In genomic region chr20:35304956-35305355, GRCh38 we compare ENCODE assay signal across 1 cellular context.
TF ChIP-seq lines count a peak whose summit lies in the region.

No MANE protein-coding gene starts in this region.

TF ChIP-seq in A549, 52 proteins besides CTCF, POLR2A, EP300 and RAD21 (continued from another document):
- no peak for TF ChIP-seq ATOH8 (CRISPR knock-in tag; IDR thresholded peaks at IDR 0.05; ENCODE audit: low read depth)
- TF ChIP-seq RARB (CRISPR knock-in tag; IDR thresholded peaks at IDR 0.05) = no peak
- TF ChIP-seq SREBF2 (IDR thresholded peaks at IDR 0.05) = no peak
- TF ChIP-seq RNF2 (IDR thresholded peaks at IDR 0.05; ENCODE audit: borderline replicate concordance, low read depth) = no peak
- TF ChIP-seq FOSL2 (IDR thresholded peaks at IDR 0.05) = no peak
- no peak for TF ChIP-seq FOSL2 (CRISPR knock-in tag; IDR thresholded peaks at IDR 0.05)
- TF ChIP-seq RFX5 (IDR thresholded peaks at IDR 0.05) = no peak
- no peak for TF ChIP-seq GATA3 (IDR thresholded peaks at IDR 0.05; ENCODE audit: borderline replicate concordance)
- no peak for TF ChIP-seq HOXA7 (CRISPR knock-in tag; IDR thresholded peaks at IDR 0.05)
- no peak for TF ChIP-seq ZNF302 (CRISPR knock-in tag; IDR thresholded peaks at IDR 0.05)
- no peak for TF ChIP-seq USF2 (IDR thresholded peaks at IDR 0.05)
- TF ChIP-seq FOXS1 (CRISPR knock-in tag; IDR thresholded peaks at IDR 0.05) = no peak
TF ChIP-seq in A549: peak in this region for 0.
